In the genomic region with DNA sequence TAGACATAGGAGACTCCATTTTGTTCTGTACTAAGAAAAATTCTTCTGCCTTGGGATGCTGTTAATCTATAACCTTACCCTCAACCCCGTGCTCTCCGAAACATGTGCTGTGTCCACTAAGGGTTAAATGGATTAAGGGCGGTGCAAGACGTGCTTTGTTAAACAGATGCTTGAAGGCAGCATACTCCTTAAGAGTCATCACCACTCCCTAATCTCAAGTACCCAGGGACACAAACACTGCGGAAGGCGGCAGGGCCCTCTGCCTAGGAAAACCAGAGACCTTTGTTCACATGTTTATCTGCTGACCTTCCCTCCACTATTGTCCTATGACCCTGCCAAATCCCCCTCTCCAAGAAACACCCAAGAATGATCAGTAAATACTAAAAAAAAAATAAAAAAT, we compare ENCODE assay signal across 1 cellular context. TPM values are rescaled to one million over a fixed set of nuclear protein-coding genes. Genes with fewer than 3 reads are reported as not detected.
"Had no signal": no experiment of that assay in that cellular context is flagged by ENCODE, and none has a peak within 500 bp of the region (broad histone marks: within the 10 kb centered on the region; RNA-seq: fewer than 3 reads in every experiment).

No MANE protein-coding gene starts in this region.

RNA-seq across cellular contexts. Expression of gene STARD13, which starts 43.2 kb away (rescaled TPM):
- polyA plus RNA-seq: IgD-negative memory B cell had no signal
